Comparison of ENCODE assay signal across 18 cellular contexts in the genomic region with DNA sequence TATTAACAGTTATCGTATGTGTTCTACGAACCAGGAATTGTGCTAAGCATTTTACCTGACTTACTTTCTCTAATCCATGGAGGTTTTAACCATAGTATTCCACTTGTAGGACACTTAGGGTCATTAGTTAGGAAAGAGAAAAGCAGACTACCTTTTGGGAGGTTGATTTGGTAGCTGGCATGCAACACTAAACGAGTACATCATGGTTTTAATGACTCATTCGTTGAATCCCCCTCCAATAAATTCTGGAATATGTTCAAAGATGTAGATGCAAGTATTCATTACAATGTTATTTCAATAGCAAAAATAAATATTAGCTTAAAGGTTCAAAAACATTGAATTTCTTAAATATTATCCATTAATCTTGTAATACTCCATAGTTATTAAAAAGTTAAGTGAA.
DNase-seq lines count a peak whose midpoint lies in the region; ATAC-seq and TF ChIP-seq lines count a peak whose summit lies in the region.
"Had no signal": no experiment of that assay in that cellular context is flagged by ENCODE, and none has a peak within 500 bp of the region (broad histone marks: within the 10 kb centered on the region; RNA-seq: fewer than 3 reads in every experiment).

No MANE protein-coding gene starts in this region.

- ATAC-seq in SK-N-SH treated with all-trans-retinoic acid at 6 μM for 48 hours (no peak), heart left ventricle (no peak)
- ATAC-seq: GM12878, Panc1 had no signal

- CTCF ChIA-PET in SK-N-SH (lab: Yijun Ruan, JAX) = interaction anchor here (1.0 to 1.5 kb wide), 3 partner anchors 11 to 54 kb away, joined by 3 to 6 read pairs (median 3); no protein-coding TSS in a partner anchor

- H3K4me2 ChIP-seq in SK-N-SH (no peak overlapping the region), smooth muscle cell (no peak overlapping the region)

- no peak for TF ChIP-seq POLR2A in heart left ventricle (IDR thresholded peaks at IDR 0.05)

- intact Hi-C loops in heart left ventricle (cut with DNase I) = no loop called here

- peaks cover 84% of the 10 kb centered on the region for H4K20me1 ChIP-seq in SK-N-SH (ENCODE audit: insufficient read depth)
- no peaks in the 10 kb centered on the region for H4K20me1 ChIP-seq in smooth muscle cell (ENCODE audit: low read depth)

- H3K9me2 ChIP-seq in SK-N-SH = no peaks in the 10 kb centered on the region

- H3K79me2 ChIP-seq in SK-N-SH (ENCODE audit: insufficient read depth) (peaks cover 99% of the 10 kb centered on the region), smooth muscle cell (ENCODE audit: low read depth) (no peaks in the 10 kb centered on the region)

- H3K4me1 ChIP-seq in SK-N-SH (ENCODE audit: control insufficient read depth in 1 of 2, insufficient read depth in 2 of 2, low read depth in 1 of 2, low read length in 1 of 2) = peaks cover 9 to 26% of the 10 kb centered on the region in 2 experiments; a peak in 3 of 4 replicates
- no peaks in the 10 kb centered on the region for H3K4me1 ChIP-seq in smooth muscle cell (ENCODE audit: low read depth)
- H3K4me1 ChIP-seq in heart left ventricle = peaks cover 0 to 22% (median 0%) of the 10 kb centered on the region in 12 donors

- H2AFZ ChIP-seq in SK-N-SH (ENCODE audit: low read depth) (no peak overlapping the region), smooth muscle cell (ENCODE audit: low read depth) (no peak overlapping the region)

- H3K9me3 ChIP-seq in SK-N-SH (no peaks in the 10 kb centered on the region), smooth muscle cell (replicated peaks; ENCODE audit: low read depth) (no peaks in the 10 kb centered on the region), heart left ventricle (no peaks in the 10 kb centered on the region)

- no peak for TF ChIP-seq RAD21 in SK-N-SH (IDR thresholded peaks at IDR 0.05; ENCODE audit: low read length)

- no peak for TF ChIP-seq EP300 in SK-N-SH (IDR thresholded peaks at IDR 0.05; ENCODE audit: borderline replicate concordance in 1 of 2, low read depth in 1 of 2, low read length in 1 of 2)

- H3K9ac ChIP-seq in SK-N-SH = no peak overlapping the region
- no peak overlapping the region for H3K9ac ChIP-seq in smooth muscle cell (ENCODE audit: low read depth)

- H3K4me3 ChIP-seq in SK-N-SH (ENCODE audit: low read depth in 2 of 2, low read length in 1 of 2) = no peak overlapping the region
- no peak overlapping the region for H3K4me3 ChIP-seq in fibroblast of the aortic adventitia (ENCODE audit: low read depth, low read length)
- no peak overlapping the region for H3K4me3 ChIP-seq in smooth muscle cell
- H3K4me3 ChIP-seq in heart left ventricle = no peak overlapping the region
- H3K4me3 ChIP-seq: GM12878 had no signal

- POLR2A ChIA-PET in SK-N-SH (lab: Yijun Ruan, JAX) = no interaction called here

- H3F3A ChIP-seq in SK-N-SH (replicated peaks; ENCODE audit: insufficient read depth) (peaks cover 13% of the 10 kb centered on the region), smooth muscle cell (ENCODE audit: low read depth) (no peaks in the 10 kb centered on the region)

- TF ChIP-seq CTCF in SK-N-SH (IDR thresholded peaks at IDR 0.05) = no peak
- TF ChIP-seq CTCF in VCaP (conservative IDR thresholded peaks at IDR 0.05) = no peak
- TF ChIP-seq CTCF in fibroblast of the aortic adventitia (IDR thresholded peaks at IDR 0.05; ENCODE audit: insufficient read depth, low read length) = no peak
- no peak for TF ChIP-seq CTCF in smooth muscle cell (IDR thresholded peaks at IDR 0.05; ENCODE audit: borderline replicate concordance, insufficient read depth, poor library complexity, severe bottlenecking)
- TF ChIP-seq CTCF in heart left ventricle (IDR thresholded peaks at IDR 0.05) = no peak

- 70% methylated on average over 4 of the region's 4 CpGs for WGBS in SK-N-SH (ENCODE audit: low lambda C conversion rate)
- 75% methylated on average over 4 of the region's 4 CpGs for WGBS in smooth muscle cell (ENCODE audit: low lambda C conversion rate)
- 63 to 84% (median 76%) methylated on average over 4 of the region's 4 CpGs for WGBS in heart left ventricle, 4 donors

- H3K27ac ChIP-seq in SK-N-SH (ENCODE audit: low read depth in 2 of 2, low read length in 1 of 2) = peak overlapping the region in 1 of 2 experiments; percentile 43; a peak in 1 of 4 replicates
- peak overlapping the region; percentile 93 for H3K27ac ChIP-seq in VCaP
- H3K27ac ChIP-seq in smooth muscle cell (ENCODE audit: low read depth) = peak overlapping the region; percentile 30
- no peak overlapping the region for H3K27ac ChIP-seq in heart left ventricle

- H3K27me3 ChIP-seq in SK-N-SH (ENCODE audit: insufficient read depth) (no peaks in the 10 kb centered on the region), smooth muscle cell (ENCODE audit: low read depth) (no peaks in the 10 kb centered on the region), heart left ventricle (no peaks in the 10 kb centered on the region)

- H3K36me3 ChIP-seq in SK-N-SH (replicated peaks in 1 of 2; ENCODE audit: control insufficient read depth in 1 of 2, insufficient read depth in 2 of 2, low read length in 1 of 2) (peaks cover 0 to 5% of the 10 kb centered on the region in 2 experiments), smooth muscle cell (ENCODE audit: low read depth) (no peaks in the 10 kb centered on the region), heart left ventricle (no peaks in the 10 kb centered on the region)

- DNase-seq in SK-N-SH (no peak), fibroblast of the aortic adventitia (ENCODE audit: low read depth) (peak; percentile 51), smooth muscle cell (lab: John Stamatoyannopoulos, UW; ENCODE audit: unreplicated experiment) (no peak), heart left ventricle (no peak), NCI-H2171 (lab: John Stamatoyannopoulos, UW) (no peak), HuH-7 (ENCODE audit: low spot score) (no peak)
- DNase-seq: 8988T; Calu3; CD4-positive, alpha-beta memory T cell; GDM1; NCI-H1417 treated with DMSO at 0.1 percent for 48 hours; NCI-H1930; NCI-H446; Right ventricle myocardium superior had no signal

TF ChIP-seq in SK-N-SH, 30 proteins besides CTCF, POLR2A, EP300 and RAD21:
- TF ChIP-seq, protein P1, sequence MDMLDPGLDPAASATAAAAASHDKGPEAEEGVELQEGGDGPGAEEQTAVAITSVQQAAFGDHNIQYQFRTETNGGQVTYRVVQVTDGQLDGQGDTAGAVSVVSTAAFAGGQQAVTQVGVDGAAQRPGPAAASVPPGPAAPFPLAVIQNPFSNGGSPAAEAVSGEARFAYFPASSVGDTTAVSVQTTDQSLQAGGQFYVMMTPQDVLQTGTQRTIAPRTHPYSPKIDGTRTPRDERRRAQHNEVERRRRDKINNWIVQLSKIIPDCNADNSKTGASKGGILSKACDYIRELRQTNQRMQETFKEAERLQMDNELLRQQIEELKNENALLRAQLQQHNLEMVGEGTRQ (IDR thresholded peaks at IDR 0.05; ENCODE audit: borderline replicate concordance, low read depth, low read length) = no peak
- TF ChIP-seq RCOR1 (IDR thresholded peaks at IDR 0.05; ENCODE audit: low read length) (no peak), TCF12 (IDR thresholded peaks at IDR 0.05) (peak; percentile 18), GABPA (IDR thresholded peaks at IDR 0.05; ENCODE audit: low read depth) (no peak), JUND (IDR thresholded peaks at IDR 0.05) (no peak), NFIC (IDR thresholded peaks at IDR 0.05; ENCODE audit: borderline replicate concordance) (0 out of 2 replicates have a peak, but pooled peaks have one; percentile 25), FOSL2 (IDR thresholded peaks at IDR 0.05; ENCODE audit: borderline replicate concordance, low read depth) (peak; percentile 53)
- TF ChIP-seq, protein P2, sequence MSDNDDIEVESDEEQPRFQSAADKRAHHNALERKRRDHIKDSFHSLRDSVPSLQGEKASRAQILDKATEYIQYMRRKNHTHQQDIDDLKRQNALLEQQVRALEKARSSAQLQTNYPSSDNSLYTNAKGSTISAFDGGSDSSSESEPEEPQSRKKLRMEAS (IDR thresholded peaks at IDR 0.05; ENCODE audit: low read depth) = no peak

TF ChIP-seq in SK-N-SH treated with all-trans-retinoic acid at 6 μM for 48 hours, 23 proteins besides CTCF, POLR2A, EP300 and RAD21 (continues in another document):
- TF ChIP-seq TCF4 (CRISPR knock-in tag; IDR thresholded peaks at IDR 0.05; ENCODE audit: borderline replicate concordance) (no peak), TOX (CRISPR knock-in tag; IDR thresholded peaks at IDR 0.05; ENCODE audit: borderline replicate concordance) (no peak), ZNF70 (CRISPR knock-in tag; IDR thresholded peaks at IDR 0.05) (no peak), SNAI2 (CRISPR knock-in tag; IDR thresholded peaks at IDR 0.05) (no peak), ESRRG (CRISPR knock-in tag; IDR thresholded peaks at IDR 0.05) (no peak), OSR1 (CRISPR knock-in tag; IDR thresholded peaks at IDR 0.05) (no peak), RARB (CRISPR knock-in tag; IDR thresholded peaks at IDR 0.05) (no peak), ZNF565 (CRISPR knock-in tag; conservative IDR thresholded peaks at IDR 0.05; ENCODE audit: low read depth) (no peak), ZFP30 (CRISPR knock-in tag; IDR thresholded peaks at IDR 0.05) (no peak)
- TF ChIP-seq, protein P3, sequence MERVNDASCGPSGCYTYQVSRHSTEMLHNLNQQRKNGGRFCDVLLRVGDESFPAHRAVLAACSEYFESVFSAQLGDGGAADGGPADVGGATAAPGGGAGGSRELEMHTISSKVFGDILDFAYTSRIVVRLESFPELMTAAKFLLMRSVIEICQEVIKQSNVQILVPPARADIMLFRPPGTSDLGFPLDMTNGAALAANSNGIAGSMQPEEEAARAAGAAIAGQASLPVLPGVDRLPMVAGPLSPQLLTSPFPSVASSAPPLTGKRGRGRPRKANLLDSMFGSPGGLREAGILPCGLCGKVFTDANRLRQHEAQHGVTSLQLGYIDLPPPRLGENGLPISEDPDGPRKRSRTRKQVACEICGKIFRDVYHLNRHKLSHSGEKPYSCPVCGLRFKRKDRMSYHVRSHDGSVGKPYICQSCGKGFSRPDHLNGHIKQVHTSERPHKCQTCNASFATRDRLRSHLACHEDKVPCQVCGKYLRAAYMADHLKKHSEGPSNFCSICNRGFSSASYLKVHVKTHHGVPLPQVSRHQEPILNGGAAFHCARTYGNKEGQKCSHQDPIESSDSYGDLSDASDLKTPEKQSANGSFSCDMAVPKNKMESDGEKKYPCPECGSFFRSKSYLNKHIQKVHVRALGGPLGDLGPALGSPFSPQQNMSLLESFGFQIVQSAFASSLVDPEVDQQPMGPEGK (CRISPR knock-in tag; IDR thresholded peaks at IDR 0.05; ENCODE audit: borderline replicate concordance) = no peak
- TF ChIP-seq, protein P4, sequence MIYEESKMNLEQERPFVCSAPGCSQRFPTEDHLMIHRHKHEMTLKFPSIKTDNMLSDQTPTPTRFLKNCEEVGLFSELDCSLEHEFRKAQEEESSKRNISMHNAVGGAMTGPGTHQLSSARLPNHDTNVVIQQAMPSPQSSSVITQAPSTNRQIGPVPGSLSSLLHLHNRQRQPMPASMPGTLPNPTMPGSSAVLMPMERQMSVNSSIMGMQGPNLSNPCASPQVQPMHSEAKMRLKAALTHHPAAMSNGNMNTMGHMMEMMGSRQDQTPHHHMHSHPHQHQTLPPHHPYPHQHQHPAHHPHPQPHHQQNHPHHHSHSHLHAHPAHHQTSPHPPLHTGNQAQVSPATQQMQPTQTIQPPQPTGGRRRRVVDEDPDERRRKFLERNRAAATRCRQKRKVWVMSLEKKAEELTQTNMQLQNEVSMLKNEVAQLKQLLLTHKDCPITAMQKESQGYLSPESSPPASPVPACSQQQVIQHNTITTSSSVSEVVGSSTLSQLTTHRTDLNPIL (CRISPR knock-in tag; IDR thresholded peaks at IDR 0.05; ENCODE audit: low read depth) = no peak

Comparison
In these comparisons a context has a peak if more than half of its experiments do, and no peak if none do; other contexts are left out.
1. H3K27ac ChIP-seq: peak in VCaP (single experiment) and smooth muscle cell (single experiment); none in heart left ventricle (0 of 12).